Comparison of ENCODE assay signal across 27 cellular contexts in genomic region chr13:29379281-29379680, GRCh38.
"Had no signal": no experiment of that assay in that cellular context is flagged by ENCODE, and none has a peak within 500 bp of the region (broad histone marks: within the 10 kb centered on the region; RNA-seq: fewer than 3 reads in every experiment).

No MANE protein-coding gene starts in this region.

- H3K9me3 ChIP-seq: breast epithelium, stomach, suprapubic skin had no signal

- H3K4me1 Mint-ChIP-seq: activated naive CD8-positive, alpha-beta T cell treated with anti-CD3 and anti-CD28 coated beads, Interleukin-2, amount 50 U/mL, for 24 hours; activated T-helper 17 cell treated with anti-CD3 and anti-CD28 coated beads, Interleukin-2, amount 50 U/mL, for 72 hours; nephron progenitor cell; stimulated activated memory B cell treated with anti-CD40 and anti-IgM and Interleukin-4, amounts not matched to agents 10 μg/mL and 1 μg/mL and 100 μg/mL, for 72 hours had no signal

- H3K27ac ChIP-seq: breast epithelium, neutrophil, sigmoid colon, stomach, suprapubic skin, tibial nerve had no signal

- ATAC-seq: activated CD4-positive, CD25-positive, alpha-beta regulatory T cell treated with anti-CD3 and anti-CD28 coated beads, Interleukin-2, amount 50 U/mL, for 24 hours; activated naive CD8-positive, alpha-beta T cell treated with anti-CD3 and anti-CD28 coated beads, Interleukin-2, amount 50 U/mL, for 24 hours; activated T-cell treated with anti-CD3 and anti-CD28 coated beads, Interleukin-2, amount 50 U/mL, for 4 hours; activated T-helper 17 cell treated with anti-CD3 and anti-CD28 coated beads, Interleukin-2, amount 50 U/mL, for 72 hours; left cardiac atrium; left ventricle myocardium superior; stimulated activated memory B cell treated with anti-CD40 and anti-IgM and Interleukin-4, amounts not matched to agents 10 μg/mL and 1 μg/mL and 100 μg/mL, for 72 hours had no signal

- H3K27me3 Mint-ChIP-seq: activated T-helper 17 cell treated with anti-CD3 and anti-CD28 coated beads, Interleukin-2, amount 50 U/mL, for 72 hours had no signal

- H3K9me3 Mint-ChIP-seq: activated T-cell treated with anti-CD3 and anti-CD28 coated beads, Interleukin-2, amount 50 U/mL, for 4 hours had no signal

- H3K4me3 ChIP-seq: breast epithelium, sigmoid colon, stomach, suprapubic skin, tibial nerve had no signal

- H3K36me3 ChIP-seq: breast epithelium, neutrophil, sigmoid colon, stomach, suprapubic skin, tibial nerve had no signal

- H3K27ac Mint-ChIP-seq: activated CD4-positive, alpha-beta memory T cell treated with anti-CD3 and anti-CD28 coated beads for 36 hours; activated naive CD8-positive, alpha-beta T cell treated with anti-CD3 and anti-CD28 coated beads, Interleukin-2, amount 50 U/mL, for 24 hours; activated T-helper 17 cell treated with anti-CD3 and anti-CD28 coated beads, Interleukin-2, amount 50 U/mL, for 72 hours; nephron progenitor cell; progenitor cell of endocrine pancreas; stimulated activated memory B cell treated with anti-CD40 and anti-IgM and Interleukin-4, amounts not matched to agents 10 μg/mL and 1 μg/mL and 100 μg/mL, for 72 hours had no signal

- H3K4me1 ChIP-seq: breast epithelium, sigmoid colon, stomach, suprapubic skin, tibial nerve had no signal

- FAIRE-seq: frontal cortex, small intestine had no signal

- DNase-seq: activated CD4-positive, alpha-beta memory T cell treated with anti-CD3 and anti-CD28 coated beads for 36 hours; activated CD4-positive, alpha-beta T cell treated with anti-CD3 and anti-CD28 coated beads for 48 hours; activated CD8-positive, alpha-beta memory T cell treated with anti-CD3 and anti-CD28 coated beads, Interleukin-2, amount 50 U/mL, for 48 hours; activated gamma-delta T cell treated with Interleukin-2 at 50 U/mL for 16 hours; activated naive CD4-positive, alpha-beta T cell treated with anti-CD3 and anti-CD28 coated beads, Interleukin-2, amount 50 U/mL, for 16 hours; activated naive CD8-positive, alpha-beta T cell treated with anti-CD3 and anti-CD28 coated beads, Interleukin-2, amount 50 U/mL, for 24 hours; activated T-cell treated with anti-CD3 and anti-CD28 coated beads, Interleukin-2, amount 50 U/mL, for 4 hours; amygdala; central memory CD4-positive, alpha-beta T cell; islet precursor cell; left cardiac atrium; left ventricle myocardium superior; nephron progenitor cell; retina; sigmoid colon; small intestine; stimulated activated CD4-positive, alpha-beta T cell treated with anti-CD3 and anti-CD28 coated beads, Interleukin-4, amount 100 ng/mL, for 24 hours; stomach had no signal

- H3K4me3 Mint-ChIP-seq: activated CD4-positive, alpha-beta memory T cell treated with anti-CD3 and anti-CD28 coated beads for 36 hours; activated naive CD8-positive, alpha-beta T cell treated with anti-CD3 and anti-CD28 coated beads, Interleukin-2, amount 50 U/mL, for 24 hours; activated T-cell treated with anti-CD3 and anti-CD28 coated beads, Interleukin-2, amount 50 U/mL, for 4 hours; activated T-helper 17 cell treated with anti-CD3 and anti-CD28 coated beads, Interleukin-2, amount 50 U/mL, for 72 hours; nephron progenitor cell; stimulated activated memory B cell treated with anti-CD40 and anti-IgM and Interleukin-4, amounts not matched to agents 10 μg/mL and 1 μg/mL and 100 μg/mL, for 72 hours had no signal

- H3K27me3 ChIP-seq: neutrophil, sigmoid colon, stomach, suprapubic skin, tibial nerve had no signal

- H3K36me3 Mint-ChIP-seq: activated CD4-positive, alpha-beta memory T cell treated with anti-CD3 and anti-CD28 coated beads for 36 hours; stimulated activated memory B cell treated with anti-CD40 and anti-IgM and Interleukin-4, amounts not matched to agents 10 μg/mL and 1 μg/mL and 100 μg/mL, for 72 hours had no signal
